34 cellular contexts compared by ENCODE assay signal in genomic region chr1:211213702-211214101, GRCh38.
"Had no signal": no experiment of that assay in that cellular context is flagged by ENCODE, and none has a peak within 500 bp of the region (broad histone marks: within the 10 kb centered on the region; RNA-seq: fewer than 3 reads in every experiment).

No MANE protein-coding gene starts in this region.

- H3K27me3 ChIP-seq: MG63 had no signal

- H3K9me3 ChIP-seq: MG63 had no signal

- DNase-seq: Karpas-422, Kasumi-1, MG63, MM.1S, MV-4-11, NCI-H1048, NCI-H1092, NCI-H1092 treated with DMSO at 0.1 percent for 48 hours, NCI-H1105, NCI-H1105 treated with DMSO at 0.1 percent for 48 hours, NCI-H1417, NCI-H1417 treated with DMSO at 0.1 percent for 48 hours, NCI-H1436, NCI-H1436 treated with DMSO at 0.1 percent for 48 hours, NCI-H146, NCI-H1694, NCI-H1694 treated with DMSO at 0.1 percent for 48 hours, NCI-H187, NCI-H187 treated with DMSO at 0.1 percent for 48 hours, NCI-H1930, NCI-H2029, NCI-H2029 treated with DMSO at 0.1 percent for 48 hours, NCI-H2081, NCI-H2081 treated with DMSO at 0.1 percent for 48 hours, NCI-H2107, NCI-H2171, NCI-H2171 treated with DMSO at 0.1 percent for 48 hours, NCI-H2227 treated with DMSO at 0.1 percent for 48 hours, NCI-H226, NCI-H345, NCI-H446, NCI-H446 treated with DMSO at 0.1 percent for 48 hours, NCI-H510A, NCI-H510A treated with DMSO at 0.1 percent for 48 hours had no signal

- H3K4me3 ChIP-seq: MG63 had no signal

- H3K36me3 ChIP-seq: MG63 had no signal
